In genomic region chr3:38648024-38648658, GRCh38 we compare ENCODE assay signal across 11 cellular contexts. TPM values are rescaled to one million over a fixed set of nuclear protein-coding genes. Genes with fewer than 3 reads are reported as not detected.
DNase-seq lines count a peak whose midpoint lies in the region; ATAC-seq lines count a peak whose summit lies in the region.
"Had no signal": no experiment of that assay in that cellular context is flagged by ENCODE, and none has a peak within 500 bp of the region (broad histone marks: within the 10 kb centered on the region; RNA-seq: fewer than 3 reads in every experiment).

No MANE protein-coding gene starts in this region.

- H3K4me3 ChIP-seq in iPS-11a (ENCODE audit: low read depth, low read length) = peak overlapping the region; percentile 62

- no peak for DNase-seq in activated naive CD4-positive, alpha-beta T cell treated with anti-CD3 and anti-CD28 coated beads, Interleukin-2, amount 50 U/mL, for 72 hours (ENCODE audit: low spot score in 2 of 2)
- DNase-seq in activated CD4-positive, alpha-beta memory T cell treated with anti-CD3 and anti-CD28 coated beads, Interleukin-2, amount 10 ng/mL, durations not matched to agents 7 days and 5 days = no peak
- DNase-seq in NK-92 treated with Interleukin-12 subunit alpha and Interleukin-12 subunit beta, amount 100 ng/mL, for 24 hours (lab: John Stamatoyannopoulos, UW) = no peak
- DNase-seq: activated CD4-positive, CD25-positive, alpha-beta regulatory T cell treated with anti-CD3 and anti-CD28 coated beads, Interleukin-2, amount 50 U/mL, for 72 hours; NCI-H510A; SHP77 treated with DMSO at 0.1 percent for 48 hours had no signal

- H3K4me1 Mint-ChIP-seq in activated naive CD4-positive, alpha-beta T cell treated with anti-CD3 and anti-CD28 coated beads, Interleukin-2, amount 50 U/mL, for 24 hours = peaks cover 4% of the 10 kb centered on the region
- peaks cover 7% of the 10 kb centered on the region for H3K4me1 Mint-ChIP-seq in activated CD4-positive, alpha-beta memory T cell treated with anti-CD3 and anti-CD28 coated beads, Interleukin-2, amount 10 ng/mL, durations not matched to agents 7 days and 5 days
- peaks cover 6% of the 10 kb centered on the region for H3K4me1 Mint-ChIP-seq in stimulated activated memory B cell treated with anti-CD40 and anti-IgM and Interleukin-4, amounts not matched to agents 10 μg/mL and 1 μg/mL and 100 μg/mL, for 72 hours

- no peak overlapping the region for H3K27ac Mint-ChIP-seq in activated naive CD4-positive, alpha-beta T cell treated with anti-CD3 and anti-CD28 coated beads, Interleukin-2, amount 50 U/mL, for 24 hours
- H3K27ac Mint-ChIP-seq in activated naive CD4-positive, alpha-beta T cell treated with anti-CD3 and anti-CD28 coated beads, Interleukin-2, amount 50 U/mL, for 72 hours = no peak overlapping the region
- H3K27ac Mint-ChIP-seq in activated CD4-positive, alpha-beta memory T cell treated with anti-CD3 and anti-CD28 coated beads, Interleukin-2, amount 10 ng/mL, durations not matched to agents 7 days and 5 days = no peak overlapping the region
- H3K27ac Mint-ChIP-seq in stimulated activated memory B cell treated with anti-CD40 and anti-IgM and Interleukin-4, amounts not matched to agents 10 μg/mL and 1 μg/mL and 100 μg/mL, for 72 hours = no peak overlapping the region

- H3K9me3 Mint-ChIP-seq in activated naive CD4-positive, alpha-beta T cell treated with anti-CD3 and anti-CD28 coated beads, Interleukin-2, amount 50 U/mL, for 24 hours = no peaks in the 10 kb centered on the region
- no peaks in the 10 kb centered on the region for H3K9me3 Mint-ChIP-seq in activated naive CD4-positive, alpha-beta T cell treated with anti-CD3 and anti-CD28 coated beads, Interleukin-2, amount 50 U/mL, for 72 hours
- no peaks in the 10 kb centered on the region for H3K9me3 Mint-ChIP-seq in activated CD4-positive, alpha-beta memory T cell treated with anti-CD3 and anti-CD28 coated beads, Interleukin-2, amount 10 ng/mL, durations not matched to agents 7 days and 5 days
- H3K9me3 Mint-ChIP-seq in stimulated activated memory B cell treated with anti-CD40 and anti-IgM and Interleukin-4, amounts not matched to agents 10 μg/mL and 1 μg/mL and 100 μg/mL, for 72 hours = no peaks in the 10 kb centered on the region

- ATAC-seq in activated naive CD4-positive, alpha-beta T cell treated with anti-CD3 and anti-CD28 coated beads, Interleukin-2, amount 50 U/mL, for 72 hours = no peak
- no peak for ATAC-seq in stimulated activated memory B cell treated with anti-CD40 and anti-IgM and Interleukin-4, amounts not matched to agents 10 μg/mL and 1 μg/mL and 100 μg/mL, for 72 hours
- ATAC-seq in GM19397 (IDR thresholded peaks at IDR 0.05; ENCODE audit: unreplicated experiment) (no peak), GM18517 (IDR thresholded peaks at IDR 0.05; ENCODE audit: unreplicated experiment) (no peak)

- no peaks in the 10 kb centered on the region for H3K36me3 Mint-ChIP-seq in activated naive CD4-positive, alpha-beta T cell treated with anti-CD3 and anti-CD28 coated beads, Interleukin-2, amount 50 U/mL, for 24 hours
- H3K36me3 Mint-ChIP-seq in activated naive CD4-positive, alpha-beta T cell treated with anti-CD3 and anti-CD28 coated beads, Interleukin-2, amount 50 U/mL, for 72 hours = no peaks in the 10 kb centered on the region
- no peaks in the 10 kb centered on the region for H3K36me3 Mint-ChIP-seq in activated CD4-positive, alpha-beta memory T cell treated with anti-CD3 and anti-CD28 coated beads, Interleukin-2, amount 10 ng/mL, durations not matched to agents 7 days and 5 days (ENCODE audit: low read depth)
- no peaks in the 10 kb centered on the region for H3K36me3 Mint-ChIP-seq in stimulated activated memory B cell treated with anti-CD40 and anti-IgM and Interleukin-4, amounts not matched to agents 10 μg/mL and 1 μg/mL and 100 μg/mL, for 72 hours

- POLR2A ChIA-PET in activated CD4-positive, alpha-beta memory T cell treated with anti-CD3 and anti-CD28 coated beads, Interleukin-2, amount 10 ng/mL, durations not matched to agents 7 days and 5 days (lab: Charles Lee) = no interaction called here

- peaks cover 7% of the 10 kb centered on the region for H3K27me3 Mint-ChIP-seq in activated naive CD4-positive, alpha-beta T cell treated with anti-CD3 and anti-CD28 coated beads, Interleukin-2, amount 50 U/mL, for 24 hours
- peaks cover 14% of the 10 kb centered on the region for H3K27me3 Mint-ChIP-seq in activated CD4-positive, alpha-beta memory T cell treated with anti-CD3 and anti-CD28 coated beads, Interleukin-2, amount 10 ng/mL, durations not matched to agents 7 days and 5 days
- peaks cover 9% of the 10 kb centered on the region for H3K27me3 Mint-ChIP-seq in stimulated activated memory B cell treated with anti-CD40 and anti-IgM and Interleukin-4, amounts not matched to agents 10 μg/mL and 1 μg/mL and 100 μg/mL, for 72 hours

- H3K4me3 Mint-ChIP-seq in activated naive CD4-positive, alpha-beta T cell treated with anti-CD3 and anti-CD28 coated beads, Interleukin-2, amount 50 U/mL, for 24 hours = peak overlapping the region; percentile 64
- peak overlapping the region; percentile 48 for H3K4me3 Mint-ChIP-seq in activated CD4-positive, alpha-beta memory T cell treated with anti-CD3 and anti-CD28 coated beads, Interleukin-2, amount 10 ng/mL, durations not matched to agents 7 days and 5 days
- peak overlapping the region; percentile 51 for H3K4me3 Mint-ChIP-seq in stimulated activated memory B cell treated with anti-CD40 and anti-IgM and Interleukin-4, amounts not matched to agents 10 μg/mL and 1 μg/mL and 100 μg/mL, for 72 hours

- CTCF ChIA-PET in activated CD4-positive, alpha-beta memory T cell treated with anti-CD3 and anti-CD28 coated beads, Interleukin-2, amount 10 ng/mL, durations not matched to agents 7 days and 5 days (lab: Charles Lee) = interaction anchor here (1.7 to 3.6 kb wide), 3 partner anchors 14 to 352 kb away, joined by 4 to 21 read pairs (median 9); no protein-coding TSS in a partner anchor

RNA-seq across cellular contexts. Expression of gene SCN5A, which starts 1.3 kb away (rescaled TPM):
- under 1 TPM; 0.18 to 0.66 TPM for total RNA-seq in activated naive CD4-positive, alpha-beta T cell treated with anti-CD3 and anti-CD28 coated beads, Interleukin-2, amount 50 U/mL, for 72 hours
- under 1 TPM in 1 of 2 experiments, not detected in 1; 0.10 TPM for total RNA-seq in activated CD4-positive, alpha-beta memory T cell treated with anti-CD3 and anti-CD28 coated beads, Interleukin-2, amount 10 ng/mL, durations not matched to agents 7 days and 5 days
